Comparison of ENCODE assay signal across 1 cellular context in the genomic region with DNA sequence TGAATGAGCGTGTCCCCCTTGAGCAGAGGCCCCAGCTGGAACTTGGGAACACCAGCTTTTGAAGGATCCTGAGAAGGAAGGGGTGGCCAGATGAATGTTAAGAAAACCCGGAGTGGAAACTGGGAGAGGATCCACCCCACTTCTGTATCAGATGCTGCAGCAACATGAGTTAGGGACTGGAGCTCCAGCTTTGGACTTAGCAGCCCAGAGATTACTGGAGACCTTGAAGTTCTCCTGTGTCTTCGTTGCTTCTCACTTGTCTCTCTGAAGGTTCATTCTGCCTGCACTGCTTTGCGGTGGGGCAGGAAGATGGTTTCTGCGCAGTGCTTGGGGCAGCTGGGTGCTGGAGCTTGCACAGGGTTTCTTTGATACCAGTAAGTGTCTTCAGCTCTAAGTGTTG.
A peak's percentile ranks its signal among the peaks of the same experiment; 100 is the strongest.
TF ChIP-seq lines count a peak whose summit lies in the region.

No MANE protein-coding gene starts in this region.

TF ChIP-seq in HepG2, 621 proteins besides CTCF, POLR2A, EP300 and RAD21:
- TF ChIP-seq, protein P1, sequence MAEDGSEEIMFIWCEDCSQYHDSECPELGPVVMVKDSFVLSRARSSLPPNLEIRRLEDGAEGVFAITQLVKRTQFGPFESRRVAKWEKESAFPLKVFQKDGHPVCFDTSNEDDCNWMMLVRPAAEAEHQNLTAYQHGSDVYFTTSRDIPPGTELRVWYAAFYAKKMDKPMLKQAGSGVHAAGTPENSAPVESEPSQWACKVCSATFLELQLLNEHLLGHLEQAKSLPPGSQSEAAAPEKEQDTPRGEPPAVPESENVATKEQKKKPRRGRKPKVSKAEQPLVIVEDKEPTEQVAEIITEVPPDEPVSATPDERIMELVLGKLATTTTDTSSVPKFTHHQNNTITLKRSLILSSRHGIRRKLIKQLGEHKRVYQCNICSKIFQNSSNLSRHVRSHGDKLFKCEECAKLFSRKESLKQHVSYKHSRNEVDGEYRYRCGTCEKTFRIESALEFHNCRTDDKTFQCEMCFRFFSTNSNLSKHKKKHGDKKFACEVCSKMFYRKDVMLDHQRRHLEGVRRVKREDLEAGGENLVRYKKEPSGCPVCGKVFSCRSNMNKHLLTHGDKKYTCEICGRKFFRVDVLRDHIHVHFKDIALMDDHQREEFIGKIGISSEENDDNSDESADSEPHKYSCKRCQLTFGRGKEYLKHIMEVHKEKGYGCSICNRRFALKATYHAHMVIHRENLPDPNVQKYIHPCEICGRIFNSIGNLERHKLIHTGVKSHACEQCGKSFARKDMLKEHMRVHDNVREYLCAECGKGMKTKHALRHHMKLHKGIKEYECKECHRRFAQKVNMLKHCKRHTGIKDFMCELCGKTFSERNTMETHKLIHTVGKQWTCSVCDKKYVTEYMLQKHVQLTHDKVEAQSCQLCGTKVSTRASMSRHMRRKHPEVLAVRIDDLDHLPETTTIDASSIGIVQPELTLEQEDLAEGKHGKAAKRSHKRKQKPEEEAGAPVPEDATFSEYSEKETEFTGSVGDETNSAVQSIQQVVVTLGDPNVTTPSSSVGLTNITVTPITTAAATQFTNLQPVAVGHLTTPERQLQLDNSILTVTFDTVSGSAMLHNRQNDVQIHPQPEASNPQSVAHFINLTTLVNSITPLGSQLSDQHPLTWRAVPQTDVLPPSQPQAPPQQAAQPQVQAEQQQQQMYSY (CRISPR knock-in tag; IDR thresholded peaks at IDR 0.05) = peak; percentile 98
- TF ChIP-seq, protein P2, sequence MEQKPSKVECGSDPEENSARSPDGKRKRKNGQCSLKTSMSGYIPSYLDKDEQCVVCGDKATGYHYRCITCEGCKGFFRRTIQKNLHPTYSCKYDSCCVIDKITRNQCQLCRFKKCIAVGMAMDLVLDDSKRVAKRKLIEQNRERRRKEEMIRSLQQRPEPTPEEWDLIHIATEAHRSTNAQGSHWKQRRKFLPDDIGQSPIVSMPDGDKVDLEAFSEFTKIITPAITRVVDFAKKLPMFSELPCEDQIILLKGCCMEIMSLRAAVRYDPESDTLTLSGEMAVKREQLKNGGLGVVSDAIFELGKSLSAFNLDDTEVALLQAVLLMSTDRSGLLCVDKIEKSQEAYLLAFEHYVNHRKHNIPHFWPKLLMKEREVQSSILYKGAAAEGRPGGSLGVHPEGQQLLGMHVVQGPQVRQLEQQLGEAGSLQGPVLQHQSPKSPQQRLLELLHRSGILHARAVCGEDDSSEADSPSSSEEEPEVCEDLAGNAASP (CRISPR knock-in tag; IDR thresholded peaks at IDR 0.05; ENCODE audit: borderline replicate concordance) = no peak
